9 cellular contexts compared by ENCODE assay signal in genomic region chr19:18086590-18087138, GRCh38. TPM values are rescaled to one million over a fixed set of nuclear protein-coding genes. Genes with fewer than 3 reads are reported as not detected.
DNase-seq lines count a peak whose midpoint lies in the region; ATAC-seq, FAIRE-seq and TF ChIP-seq lines count a peak whose summit lies in the region.
"Had no signal": no experiment of that assay in that cellular context is flagged by ENCODE, and none has a peak within 500 bp of the region (broad histone marks: within the 10 kb centered on the region; RNA-seq: fewer than 3 reads in every experiment).

IL12RB1 (minus strand) TSS chr19:18086934; CDS start chr19:18086823, 111 bp downstream.

- no peak for FAIRE-seq in small intestine (lab: Jason Lieb, UNC)

- H3K9me3 ChIP-seq in SU-DHL-6 (ENCODE audit: insufficient read depth, low read length) (no peaks in the 10 kb centered on the region), small intestine (ENCODE audit: control insufficient read depth, low read depth) (no peaks in the 10 kb centered on the region)

- no peak within 1 kb of the TSS for H3K4me3 ChIP-seq in SU-DHL-6 (ENCODE audit: insufficient read depth, low read length, poor library complexity, severe bottlenecking)
- peak within 1 kb of the TSS; percentile 18 to 56 for H3K4me3 ChIP-seq in small intestine (ENCODE audit: low read depth in 1 of 2, low read length in 2 of 2)

- H3K27me3 Mint-ChIP-seq in central memory CD8-positive, alpha-beta T cell: no peaks in the 10 kb centered on the region

- CTCF ChIA-PET in GM10248 (lab: Yijun Ruan, JAX): interaction anchor here (1.3 to 1.9 kb wide), 2 partner anchors 11 to 65 kb away, joined by 3 to 7 read pairs; partner anchors contain the start of gene MAST3

- H3K4me1 ChIP-seq in small intestine (ENCODE audit: control insufficient read depth in 2 of 2, insufficient read depth in 1 of 2, low read depth in 1 of 2, low read length in 1 of 2): no peaks in the 10 kb centered on the region

- H2AFZ ChIP-seq in SU-DHL-6 (ENCODE audit: low read depth, low read length, severe bottlenecking): peak within 1 kb of the TSS; percentile 49

- H3K27ac ChIP-seq in SU-DHL-6 (ENCODE audit: low read depth, low read length): peak within 1 kb of the TSS; percentile 83
- H3K27ac ChIP-seq in small intestine (ENCODE audit: low read depth in 1 of 2, low read length in 1 of 2): peak within 1 kb of the TSS; percentile 53 to 92

- WGBS in small intestine, 3 donors: 15 to 27% (median 23%) methylated on average over 12 of the region's 12 CpGs

- peaks cover 6% of the 10 kb centered on the region for H3K9me3 Mint-ChIP-seq in central memory CD8-positive, alpha-beta T cell

- H3K9me2 ChIP-seq in SU-DHL-6 (replicated peaks; ENCODE audit: insufficient read depth, low read length): no peaks in the 10 kb centered on the region

- H4K20me1 ChIP-seq in SU-DHL-6 (ENCODE audit: low read depth, low read length): no peaks in the 10 kb centered on the region

- H3K79me2 ChIP-seq in SU-DHL-6 (ENCODE audit: insufficient read depth, low read length): peaks cover 11% of the 10 kb centered on the region

- H3K4me2 ChIP-seq in SU-DHL-6 (ENCODE audit: low read depth, low read length, poor library complexity, severe bottlenecking): peak within 1 kb of the TSS; percentile 59

- POLR2A ChIA-PET in GM10248 (lab: Yijun Ruan, JAX): interaction anchor here (1.0 kb wide), 1 partner anchor 14 kb away, joined by 5 read pairs; no protein-coding TSS in a partner anchor

- H3K36me3 ChIP-seq in SU-DHL-6 (ENCODE audit: low read length): no peaks in the 10 kb centered on the region
- H3K36me3 ChIP-seq in small intestine (ENCODE audit: control insufficient read depth in 2 of 2, insufficient read depth in 2 of 2, low read length in 2 of 2): no peaks in the 10 kb centered on the region

- H3K4me1 Mint-ChIP-seq in central memory CD8-positive, alpha-beta T cell: peaks cover 63% of the 10 kb centered on the region

- peak within 1 kb of the TSS; percentile 56 for H3K9ac ChIP-seq in SU-DHL-6 (ENCODE audit: low read length)

- DNase-seq in GM10248 (ENCODE audit: extremely low spot score) (peak; percentile 66), small intestine (peak; percentile 72), NCI-H2196 treated with DMSO at 0.1 percent for 48 hours (lab: John Stamatoyannopoulos, UW; ENCODE audit: unreplicated experiment) (no peak), HuH-7 (ENCODE audit: low spot score) (no peak)
- DNase-seq in central memory CD8-positive, alpha-beta T cell (ENCODE audit: low spot score in 2 of 2): peak in 1 of 2 donors; percentile 43

- H3K4me3 Mint-ChIP-seq in central memory CD8-positive, alpha-beta T cell: peak within 1 kb of the TSS; percentile 97

- ATAC-seq in central memory CD8-positive, alpha-beta T cell (replicated peaks; ENCODE audit: extremely low read depth, poor library complexity, severe bottlenecking): peak; percentile 26
- ATAC-seq in GM19455 (IDR thresholded peaks at IDR 0.05; ENCODE audit: unreplicated experiment) (no peak), HG02852 (IDR thresholded peaks at IDR 0.05; ENCODE audit: unreplicated experiment) (no peak)
- ATAC-seq: HCT116 had no signal

- H3K36me3 Mint-ChIP-seq in central memory CD8-positive, alpha-beta T cell (ENCODE audit: insufficient read depth): peaks cover 35% of the 10 kb centered on the region

- peak within 1 kb of the TSS; percentile 97 for H3K27ac Mint-ChIP-seq in central memory CD8-positive, alpha-beta T cell (ENCODE audit: low read depth)

- no peak for TF ChIP-seq CTCF in GM10248 (IDR thresholded peaks at IDR 0.05; ENCODE audit: control extremely low read depth, extremely low read depth, low read depth, missing control alignments)
- no peak for TF ChIP-seq CTCF in SU-DHL-6 (IDR thresholded peaks at IDR 0.05; ENCODE audit: insufficient read depth, low read length, poor library complexity, severe bottlenecking)

- peaks cover 39% of the 10 kb centered on the region for H3F3A ChIP-seq in SU-DHL-6 (ENCODE audit: insufficient read depth)

- H3K27me3 ChIP-seq in SU-DHL-6 (ENCODE audit: low read length): no peaks in the 10 kb centered on the region
- H3K27me3 ChIP-seq in small intestine (ENCODE audit: control insufficient read depth in 2 of 2, insufficient read depth in 2 of 2, low read length in 2 of 2): no peaks in the 10 kb centered on the region

RNA-seq across cellular contexts. Expression of gene IL12RB1, which starts in this region (rescaled TPM):
- 1 to 10 TPM in 1 of 3 donors, under 1 TPM in 2; 0.81 to 2.4 (median 0.89) TPM for polyA plus RNA-seq in small intestine

Comparison
In these comparisons a context has a peak if more than half of its experiments do, and no peak if none do; other contexts are left out.
1. DNase-seq: peak in GM10248 (single experiment) and small intestine (single experiment); none in NCI-H2196 treated with DMSO at 0.1 percent for 48 hours (single experiment) and HuH-7 (single experiment).